1 cellular context compared by ENCODE assay signal in genomic region chr5:40679071-40679997, GRCh38.
TF ChIP-seq lines count a peak whose summit lies in the region.

TSS of gene PTGER4 (plus strand) at chr5:40679915. CDS start at chr5:40680994, 1,079 bp downstream.

TF ChIP-seq in K562, 482 proteins besides CTCF, POLR2A, EP300 and RAD21 (continued from another document):
- peak in 1 of 2 experiments; percentile 11; a peak in 2 of 4 replicates for TF ChIP-seq NRF1 (conservative IDR thresholded peaks at IDR 0.05 in 1 of 2, IDR thresholded peaks at IDR 0.05 in 1 of 2)
TF ChIP-seq in K562: peak in this region for 9.
